In the genomic region with DNA sequence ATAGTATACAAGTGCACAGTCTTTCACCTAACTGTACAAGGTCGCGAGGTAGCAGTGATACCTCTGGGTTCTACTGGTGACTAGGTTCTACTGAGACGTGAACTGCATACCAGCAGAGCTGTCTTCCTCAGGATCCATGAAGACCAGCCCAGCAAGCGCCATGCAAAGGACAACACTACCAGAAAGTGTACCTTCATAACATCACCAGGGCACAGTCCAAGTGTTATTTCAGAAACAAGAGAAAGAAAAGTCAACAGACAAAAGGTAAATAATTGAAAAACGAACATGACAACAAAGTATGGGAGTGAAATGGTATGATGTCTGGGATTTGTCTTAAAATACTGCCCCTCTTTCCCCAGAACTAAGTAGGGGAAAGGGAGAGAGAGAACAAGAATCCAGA, we compare ENCODE assay signal across 21 cellular contexts.
DNase-seq lines count a peak whose midpoint lies in the region; ATAC-seq and TF ChIP-seq lines count a peak whose summit lies in the region.
"Had no signal": no experiment of that assay in that cellular context is flagged by ENCODE, and none has a peak within 500 bp of the region (broad histone marks: within the 10 kb centered on the region; RNA-seq: fewer than 3 reads in every experiment).

No MANE protein-coding gene starts in this region.

- no peaks in the 10 kb centered on the region for H3K9me2 ChIP-seq in PC-3 (replicated peaks; ENCODE audit: low read length)

- peaks cover 3% of the 10 kb centered on the region for H3F3A ChIP-seq in PC-3 (ENCODE audit: low read length, unreplicated experiment)

- peaks cover 2% of the 10 kb centered on the region for H3K9me3 Mint-ChIP-seq in Calu3 (ENCODE audit: low read depth, unreplicated experiment)
- H3K9me3 Mint-ChIP-seq: CD4-positive, alpha-beta T cell; T-helper 1 cell treated with Interleukin-12 subunit alpha and Interleukin-12 subunit beta and Interleukin-4 antibody, amounts not matched to agents 30 μg/mL and 1 μg/mL, for 36 hours had no signal

- DNase-seq in Calu3 = no peak
- no peak for DNase-seq in PC-3
- no peak for DNase-seq in left colon
- DNase-seq in central memory CD4-positive, alpha-beta T cell = no peak
- DNase-seq in NCI-H226 = no peak
- DNase-seq in lower lobe of right lung = no peak
- DNase-seq: BE2C; CD4-positive, alpha-beta T cell; DMS 273 treated with DMSO at 0.1 percent for 48 hours; DND-41; GM23248; H7; KBM-7; MG63; NCI-H2029 treated with DMSO at 0.1 percent for 48 hours; NCI-H69; SIG-M5 had no signal

- peak overlapping the region; percentile 83 for H3K27ac Mint-ChIP-seq in Calu3 (ENCODE audit: unreplicated experiment)
- H3K27ac Mint-ChIP-seq: CD4-positive, alpha-beta T cell; T-helper 1 cell treated with Interleukin-12 subunit alpha and Interleukin-12 subunit beta and Interleukin-4 antibody, amounts not matched to agents 30 μg/mL and 1 μg/mL, for 36 hours had no signal

- H3K27me3 ChIP-seq in PC-3 (ENCODE audit: low read length) = no peaks in the 10 kb centered on the region
- H3K27me3 ChIP-seq in lower lobe of right lung (ENCODE audit: low read depth) = no peaks in the 10 kb centered on the region
- H3K27me3 ChIP-seq: BE2C, MG63 had no signal

- no peaks in the 10 kb centered on the region for H3K36me3 ChIP-seq in PC-3 (ENCODE audit: low read depth, low read length)
- no peaks in the 10 kb centered on the region for H3K36me3 ChIP-seq in lower lobe of right lung
- H3K36me3 ChIP-seq: BE2C, MG63 had no signal

- H3K4me3 ChIP-seq in PC-3 (ENCODE audit: low read length) (no peak overlapping the region), lower lobe of right lung (no peak overlapping the region)
- H3K4me3 ChIP-seq: GM23248, MG63, SK-N-MC had no signal

- no peak overlapping the region for H3K4me2 ChIP-seq in PC-3 (ENCODE audit: low read length)

- BruUV-seq in Calu3 (replicated peaks; lab: Mats Ljungman, UMichigan) (no TSS peak), PC-3 (replicated peaks; lab: Mats Ljungman, UMichigan) (no TSS peak)

- H3K9me3 ChIP-seq in PC-3 (ENCODE audit: low read length) (no peaks in the 10 kb centered on the region), lower lobe of right lung (no peaks in the 10 kb centered on the region)
- H3K9me3 ChIP-seq: BE2C, MG63 had no signal

- 0 out of 2 replicates have a peak overlapping the region, but pooled peaks have one; percentile 12 for H3K9ac ChIP-seq in PC-3 (ENCODE audit: low read length)
- H3K9ac ChIP-seq: GM23248 had no signal

- POLR2A ChIA-PET in PC-3 (lab: Charles Lee; ENCODE audit: unreplicated experiment) = no interaction called here

- H2AFZ ChIP-seq in PC-3 (ENCODE audit: low read length) = no peak overlapping the region
- H2AFZ ChIP-seq: GM23248 had no signal

- ATAC-seq in PC-3 (no peak), left colon (peak; percentile 33), GM18909 (IDR thresholded peaks at IDR 0.05; ENCODE audit: poor library complexity, unreplicated experiment) (no peak), lower lobe of right lung (no peak)
- ATAC-seq: Panc1 had no signal

- no peaks in the 10 kb centered on the region for H3K27me3 Mint-ChIP-seq in Calu3 (ENCODE audit: unreplicated experiment)
- H3K27me3 Mint-ChIP-seq: CD4-positive, alpha-beta T cell had no signal

- no peaks in the 10 kb centered on the region for H4K20me1 ChIP-seq in PC-3 (ENCODE audit: low read length)

- intact Hi-C loops in Calu3 (cut with micrococcal nuclease; ENCODE audit: unreplicated experiment) = no loop called here
- intact Hi-C loops in PC-3 (cut with micrococcal nuclease) = no loop called here
- intact Hi-C loops in left colon (cut with DNase I, micrococcal nuclease) = no loop called here
- intact Hi-C loops in lower lobe of right lung (cut with DNase I) = no loop called here

- H3K36me3 Mint-ChIP-seq in Calu3 (ENCODE audit: insufficient read depth, unreplicated experiment) = peaks cover 9% of the 10 kb centered on the region

- H3K79me2 ChIP-seq in PC-3 (ENCODE audit: low read length) = no peaks in the 10 kb centered on the region

- TF ChIP-seq CTCF in Calu3 (IDR thresholded peaks at IDR 0.05; ENCODE audit: unreplicated experiment) (no peak), PC-3 (conservative IDR thresholded peaks at IDR 0.05; ENCODE audit: low read depth, low read length) (no peak), lower lobe of right lung (IDR thresholded peaks at IDR 0.05) (no peak)

- H3K4me1 ChIP-seq in PC-3 (ENCODE audit: insufficient read depth, low read length) = peaks cover 52% of the 10 kb centered on the region
- H3K4me1 ChIP-seq in lower lobe of right lung = peaks cover 69% of the 10 kb centered on the region

- CTCF ChIA-PET in Calu3 (lab: Charles Lee) = no interaction called here
- CTCF ChIA-PET in PC-3 (lab: Charles Lee) = no interaction called here

- H3K27ac ChIP-seq in PC-3 (ENCODE audit: low read length) (peak overlapping the region; percentile 81), lower lobe of right lung (no peak overlapping the region)
- H3K27ac ChIP-seq: GM23248, SK-N-MC had no signal

- peaks cover 44% of the 10 kb centered on the region for H3K4me1 Mint-ChIP-seq in Calu3 (ENCODE audit: low read depth, unreplicated experiment)

- no peak overlapping the region for H3K4me3 Mint-ChIP-seq in Calu3 (ENCODE audit: low read depth, unreplicated experiment)
- H3K4me3 Mint-ChIP-seq: CD4-positive, alpha-beta T cell; T-helper 1 cell treated with Interleukin-12 subunit alpha and Interleukin-12 subunit beta and Interleukin-4 antibody, amounts not matched to agents 30 μg/mL and 1 μg/mL, for 36 hours had no signal
